ENCODE assay signal across 26 cellular contexts in the genomic region with DNA sequence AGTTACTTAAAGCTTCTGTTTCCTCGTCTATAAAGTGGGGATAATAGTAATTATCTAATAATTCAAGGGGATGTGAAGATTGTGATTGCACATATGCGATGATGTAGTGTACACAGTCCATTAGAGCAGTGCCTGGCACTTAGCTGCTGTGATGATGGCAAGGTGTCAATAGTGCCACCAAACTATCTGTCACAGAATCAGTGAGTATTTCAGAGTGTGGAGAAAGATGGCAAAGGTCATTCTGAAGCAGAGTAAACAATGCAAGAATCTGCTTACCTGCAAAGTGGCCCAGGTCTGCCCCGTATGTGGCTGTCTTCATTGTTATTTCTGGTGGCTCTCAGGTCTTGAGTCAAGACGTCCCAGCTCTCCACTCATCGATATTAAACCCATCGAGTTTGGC. TPM values are rescaled to one million over a fixed set of nuclear protein-coding genes. Genes with fewer than 3 reads are reported as not detected.
DNase-seq lines count a peak whose midpoint lies in the region; ATAC-seq, FAIRE-seq and TF ChIP-seq lines count a peak whose summit lies in the region.
"Had no signal": no experiment of that assay in that cellular context is flagged by ENCODE, and none has a peak within 500 bp of the region (broad histone marks: within the 10 kb centered on the region; RNA-seq: fewer than 3 reads in every experiment).

No MANE protein-coding gene starts in this region.

- H3K9me2 ChIP-seq in SK-N-SH: no peaks in the 10 kb centered on the region

- H4K20me1 ChIP-seq in HepG2 (ENCODE audit: insufficient read depth, low read length): no peaks in the 10 kb centered on the region
- H4K20me1 ChIP-seq in SK-N-SH (ENCODE audit: insufficient read depth): no peaks in the 10 kb centered on the region

- POLR2A ChIA-PET in WTC11 (lab: Charles Lee) (no interaction called here), HepG2 (lab: Yijun Ruan, JAX) (interaction anchor here (1.6 kb wide), 1 partner anchor 88 kb away, joined by 4 read pairs; no protein-coding TSS in a partner anchor), SK-N-SH (lab: Yijun Ruan, JAX) (no interaction called here)

- BruUV-seq in HepG2 (replicated peaks; lab: Mats Ljungman, UMichigan): no TSS peak

- H3K27me3 ChIP-seq in HepG2 (ENCODE audit: control insufficient read depth in 1 of 2, insufficient read depth in 2 of 2, low read length in 2 of 2): 0 out of 5 replicates have a peak, but pooled peaks cover 0 to 4% of the 10 kb centered on the region in 2 experiments
- H3K27me3 ChIP-seq in subcutaneous abdominal adipose tissue (ENCODE audit: control insufficient read depth in 5 of 5, insufficient read depth in 4 of 5, low read length in 5 of 5): no peaks in the 10 kb centered on the region
- no peaks in the 10 kb centered on the region for H3K27me3 ChIP-seq in SK-N-SH (ENCODE audit: insufficient read depth)
- H3K27me3 ChIP-seq: BE2C had no signal

- ATAC-seq in WTC11 (no peak), HepG2 (peak; percentile 33), Right ventricle myocardium inferior (no peak)
- ATAC-seq: Panc1, SK-N-SH treated with all-trans-retinoic acid at 6 μM for 48 hours had no signal

- intact Hi-C loops in HepG2 (cut with micrococcal nuclease; ENCODE audit: unreplicated experiment) (no loop called here), Right ventricle myocardium inferior (cut with DNase I) (no loop called here)

- in situ Hi-C loops in HepG2 (cut with HindIII; ENCODE audit: extremely low pct_ligation_motif_present, low pct_unique_long_range_greater_than_20kb): no loop called here

- H3K4me3 ChIP-seq in HepG2 (replicated peaks in 1 of 3; ENCODE audit: insufficient read depth in 1 of 3, low read depth in 2 of 3, low read length in 3 of 3): no peak overlapping the region
- H3K4me3 ChIP-seq in subcutaneous abdominal adipose tissue (ENCODE audit: low read depth in 1 of 5, low read length in 5 of 5): no peak overlapping the region
- H3K4me3 ChIP-seq in SK-N-SH (ENCODE audit: low read depth in 2 of 2, low read length in 1 of 2): no peak overlapping the region

- H2AFZ ChIP-seq in HepG2 (ENCODE audit: low read length) (no peak overlapping the region), SK-N-SH (ENCODE audit: low read depth) (no peak overlapping the region)

- H3K4me1 Mint-ChIP-seq in WTC11: peaks cover 19% of the 10 kb centered on the region
- H3K4me1 Mint-ChIP-seq in activated naive CD8-positive, alpha-beta T cell treated with anti-CD3 and anti-CD28 coated beads for 36 hours: no peaks in the 10 kb centered on the region
- H3K4me1 Mint-ChIP-seq: CD4-positive, CD25-positive, alpha-beta regulatory T cell had no signal

- H3F3A ChIP-seq in SK-N-SH (replicated peaks; ENCODE audit: insufficient read depth): no peaks in the 10 kb centered on the region

- H3K27ac Mint-ChIP-seq in WTC11: peak overlapping the region; percentile 48; the same call in 1 of the 2 replicates
- no peak overlapping the region for H3K27ac Mint-ChIP-seq in activated naive CD8-positive, alpha-beta T cell treated with anti-CD3 and anti-CD28 coated beads for 36 hours
- H3K27ac Mint-ChIP-seq: CD4-positive, CD25-positive, alpha-beta regulatory T cell had no signal

- H3K9ac ChIP-seq in HepG2 (ENCODE audit: insufficient read depth, low read depth, low read length): no peak overlapping the region
- no peak overlapping the region for H3K9ac ChIP-seq in subcutaneous abdominal adipose tissue (ENCODE audit: low read length in 5 of 5)
- H3K9ac ChIP-seq in SK-N-SH: no peak overlapping the region

- H3K36me3 Mint-ChIP-seq in WTC11: peaks cover 6% of the 10 kb centered on the region; the same call in 1 of the 2 replicates
- no peaks in the 10 kb centered on the region for H3K36me3 Mint-ChIP-seq in activated naive CD8-positive, alpha-beta T cell treated with anti-CD3 and anti-CD28 coated beads for 36 hours
- H3K36me3 Mint-ChIP-seq: CD4-positive, CD25-positive, alpha-beta regulatory T cell had no signal

- no peak overlapping the region for H3K4me2 ChIP-seq in HepG2 (ENCODE audit: low read depth, low read length)
- H3K4me2 ChIP-seq in SK-N-SH: no peak overlapping the region

- CTCF ChIA-PET in WTC11 (lab: Charles Lee): interaction anchor here (1.0 kb wide), 1 partner anchor 97 kb away, joined by 3 read pairs; no protein-coding TSS in a partner anchor
- CTCF ChIA-PET in HepG2 (lab: Yijun Ruan, JAX; ENCODE audit: low intra/inter-chr PET ratio, low total read pairs): interaction anchor here (1.4 to 5.4 kb wide), 2 partner anchors 97 kb away, joined by 3 to 87 read pairs; no protein-coding TSS in a partner anchor
- CTCF ChIA-PET in SK-N-SH (lab: Yijun Ruan, JAX): interaction anchor here (1.1 kb wide), 1 partner anchor 320 kb away, joined by 4 read pairs; no protein-coding TSS in a partner anchor

- TF ChIP-seq CTCF in C4-2B (conservative IDR thresholded peaks at IDR 0.05) (no peak), WTC11 (IDR thresholded peaks at IDR 0.05) (no peak), HepG2 (CRISPR knock-in tag; IDR thresholded peaks at IDR 0.05) (no peak), SK-N-SH (IDR thresholded peaks at IDR 0.05) (no peak)

- TF ChIP-seq POLR2A in HepG2 (IDR thresholded peaks at IDR 0.05; ENCODE audit: insufficient read depth in 1 of 2, low read depth in 2 of 2, low read length in 2 of 2): no peak

- H3K4me1 ChIP-seq in HepG2 (ENCODE audit: insufficient read depth, low read length) (peaks cover 32% of the 10 kb centered on the region), subcutaneous abdominal adipose tissue (ENCODE audit: control insufficient read depth in 5 of 5, insufficient read depth in 5 of 5, low read length in 5 of 5) (peaks cover 0 to 25% (median 20%) of the 10 kb centered on the region in 5 donors), SK-N-SH (ENCODE audit: control insufficient read depth in 1 of 2, insufficient read depth in 2 of 2, low read depth in 1 of 2, low read length in 1 of 2) (no peaks in the 10 kb centered on the region)
- H3K4me1 ChIP-seq: BE2C had no signal

- FAIRE-seq in HepG2 (lab: Jason Lieb, UNC): no peak
- FAIRE-seq: G401.6, HTR-8/SVneo had no signal

- H3K9me3 ChIP-seq in HepG2 (ENCODE audit: low read length) (no peaks in the 10 kb centered on the region), subcutaneous abdominal adipose tissue (ENCODE audit: control insufficient read depth in 5 of 5, low read length in 5 of 5) (no peaks in the 10 kb centered on the region), SK-N-SH (no peaks in the 10 kb centered on the region)
- H3K9me3 ChIP-seq: BE2C had no signal

- H3K27me3 Mint-ChIP-seq in WTC11 (ENCODE audit: low read depth): no peaks in the 10 kb centered on the region
- peaks cover 14% of the 10 kb centered on the region for H3K27me3 Mint-ChIP-seq in activated naive CD8-positive, alpha-beta T cell treated with anti-CD3 and anti-CD28 coated beads for 36 hours
- H3K27me3 Mint-ChIP-seq: CD4-positive, CD25-positive, alpha-beta regulatory T cell had no signal

- H3K9me3 Mint-ChIP-seq in WTC11: peaks cover 4% of the 10 kb centered on the region
- H3K9me3 Mint-ChIP-seq in activated naive CD8-positive, alpha-beta T cell treated with anti-CD3 and anti-CD28 coated beads for 36 hours: no peaks in the 10 kb centered on the region

- WGBS in HepG2 (ENCODE audit: low lambda C conversion rate): 42% methylated on average over 6 of the region's 6 CpGs
- 64% methylated on average over 6 of the region's 6 CpGs for WGBS in SK-N-SH (ENCODE audit: low lambda C conversion rate)

- H3K79me2 ChIP-seq in HepG2 (ENCODE audit: insufficient read depth, low read length) (no peaks in the 10 kb centered on the region), SK-N-SH (ENCODE audit: insufficient read depth) (no peaks in the 10 kb centered on the region)

- H3K36me3 ChIP-seq in HepG2 (replicated peaks in 1 of 2; ENCODE audit: control insufficient read depth in 1 of 2, insufficient read depth in 2 of 2, low read length in 2 of 2): no peaks in the 10 kb centered on the region
- no peaks in the 10 kb centered on the region for H3K36me3 ChIP-seq in subcutaneous abdominal adipose tissue (ENCODE audit: control insufficient read depth in 5 of 5, insufficient read depth in 5 of 5, low read length in 5 of 5)
- H3K36me3 ChIP-seq in SK-N-SH (replicated peaks in 1 of 2; ENCODE audit: control insufficient read depth in 1 of 2, insufficient read depth in 2 of 2, low read length in 1 of 2): no peaks in the 10 kb centered on the region
- H3K36me3 ChIP-seq: BE2C had no signal

- TF ChIP-seq EP300 in HepG2 (IDR thresholded peaks at IDR 0.05; ENCODE audit: low read depth in 2 of 2, low read length in 2 of 2) (no peak), HepG2 (CRISPR knock-in tag; IDR thresholded peaks at IDR 0.05; ENCODE audit: borderline replicate concordance) (no peak), SK-N-SH (IDR thresholded peaks at IDR 0.05; ENCODE audit: borderline replicate concordance in 1 of 2, low read depth in 1 of 2, low read length in 1 of 2) (no peak)

- DNase-seq in WTC11 (ENCODE audit: low spot score) (no peak), HepG2 (ENCODE audit: low spot score) (no peak), Right ventricle myocardium inferior (ENCODE audit: missing footprints) (no peak), SK-N-SH (no peak), DMS53 treated with DMSO at 0.1 percent for 48 hours (lab: John Stamatoyannopoulos, UW; ENCODE audit: unreplicated experiment) (no peak)
- DNase-seq in activated naive CD8-positive, alpha-beta T cell treated with anti-CD3 and anti-CD28 coated beads for 36 hours: no peak
- DNase-seq: BE2C; CD4-positive, CD25-positive, alpha-beta regulatory T cell; DMS53; H7; KBM-7; NCI-H1105 treated with DMSO at 0.1 percent for 48 hours; NCI-H1694; NCI-H2029 treated with DMSO at 0.1 percent for 48 hours; NCI-H446 treated with DMSO at 0.1 percent for 48 hours; NCI-H526; NCI-H82 had no signal

- H3K27ac ChIP-seq in C4-2B: peak overlapping the region; percentile 73
- H3K27ac ChIP-seq in HepG2 (ENCODE audit: extremely low read length, insufficient read depth, low read length): no peak overlapping the region
- H3K27ac ChIP-seq in subcutaneous abdominal adipose tissue (ENCODE audit: low read depth, low read length): peak overlapping the region; percentile 77
- H3K27ac ChIP-seq in SK-N-SH (ENCODE audit: low read depth in 2 of 2, low read length in 1 of 2): no peak overlapping the region
- H3K27ac ChIP-seq: 22Rv1 had no signal

- H3K4me3 Mint-ChIP-seq in WTC11: no peak overlapping the region
- H3K4me3 Mint-ChIP-seq in activated naive CD8-positive, alpha-beta T cell treated with anti-CD3 and anti-CD28 coated beads for 36 hours: no peak overlapping the region
- H3K4me3 Mint-ChIP-seq: CD4-positive, CD25-positive, alpha-beta regulatory T cell had no signal

- no peak for TF ChIP-seq RAD21 in HepG2 (CRISPR knock-in tag; IDR thresholded peaks at IDR 0.05)
- no peak for TF ChIP-seq RAD21 in SK-N-SH (IDR thresholded peaks at IDR 0.05; ENCODE audit: low read length)

RNA-seq across cellular contexts. Expression of gene SYT17, which starts 15.1 kb away (rescaled TPM):
- total RNA-seq in WTC11 (2021) (5.5 to 6.8 TPM (median 6.3 TPM) in 3 replicates), HepG2 (2016; rRNA removed; fragmentation: Illumina TruSeq; extraction: Trizol) (0.14 TPM in 1 of 2 replicates, not detected in the other), Right ventricle myocardium inferior (0.54 TPM)
- total RNA-seq in HepG2 (2016; cell fraction: cytosol; rRNA removed; fragmentation: Illumina TruSeq; extraction: Trizol; ENCODE audit: low read depth): not detected in 2 replicates
- total RNA-seq in HepG2 (2016; cell fraction: insoluble cytoplasmic fraction; rRNA removed; fragmentation: Illumina TruSeq; extraction: Trizol): not detected in 2 replicates
- not detected in 2 replicates for total RNA-seq in HepG2 (2016; cell fraction: membrane; rRNA removed; fragmentation: Illumina TruSeq; extraction: Trizol)
- total RNA-seq in HepG2 (2016; cell fraction: nucleus; rRNA removed; fragmentation: Illumina TruSeq; extraction: Trizol): 0.34 TPM in 1 of 2 replicates, not detected in the other
- polyA plus RNA-seq in HepG2 (2011; rRNA removed) (0.44 and 0.85 TPM in 2 replicates), SK-N-SH (2012; rRNA removed) (0.21 and 0.39 TPM in 2 replicates)
- 0.12 and 0.22 TPM in 2 replicates for polyA plus RNA-seq in HepG2 (2011; cell fraction: cytosol; rRNA removed)
- polyA plus RNA-seq in HepG2 (2011; cell fraction: nucleus; rRNA removed): 0.50 and 1.0 TPM in 2 replicates
- polyA plus RNA-seq in HepG2 (2012): 0.07 TPM in 1 of 2 replicates, not detected in the other
- polyA plus RNA-seq in HepG2 (2016; cell fraction: cytosol; fragmentation: Illumina TruSeq; extraction: Trizol; ENCODE audit: low read depth): 0.08 TPM in 1 of 2 replicates, not detected in the other
- not detected in 2 replicates for polyA plus RNA-seq in HepG2 (2016; cell fraction: insoluble cytoplasmic fraction; fragmentation: Illumina TruSeq; extraction: Trizol; ENCODE audit: low read depth)
- 0.16 TPM in 1 of 2 replicates, not detected in the other for polyA plus RNA-seq in HepG2 (2016; cell fraction: membrane; fragmentation: Illumina TruSeq; extraction: Trizol; ENCODE audit: low read depth)
- 0.67 TPM in 1 of 2 replicates, not detected in the other for polyA plus RNA-seq in HepG2 (2016; cell fraction: nucleus; fragmentation: Illumina TruSeq; extraction: Trizol; ENCODE audit: insufficient read depth, low read depth)
- polyA minus RNA-seq in HepG2 (2011; rRNA and poly(A)+ RNA removed; ENCODE audit: low replicate concordance): 0.56 and 0.72 TPM in 2 replicates
- polyA minus RNA-seq in HepG2 (2011; cell fraction: cytosol; rRNA and poly(A)+ RNA removed): not detected in 2 replicates
- 0.13 and 1.1 TPM in 2 replicates for polyA minus RNA-seq in HepG2 (2011; cell fraction: nucleus; rRNA and poly(A)+ RNA removed)
- under 1 TPM in 1 of 2 experiments, not detected in 1; 0.14 TPM for total RNA-seq in activated naive CD8-positive, alpha-beta T cell treated with anti-CD3 and anti-CD28 coated beads for 36 hours
- polyA plus RNA-seq in SK-N-SH (2012; cell fraction: cytosol; rRNA removed): 0.23 and 0.33 TPM in 2 replicates
- polyA plus RNA-seq in SK-N-SH (2012; cell fraction: nucleus; rRNA removed): 0.50 and 0.66 TPM in 2 replicates
- total RNA-seq: CD4-positive, CD25-positive, alpha-beta regulatory T cell; LHCN-M2; MCF 10A had no signal

Comparison
In these comparisons a context has a peak if more than half of its experiments do, and no peak if none do; other contexts are left out.
1. H3K27ac ChIP-seq: peak in C4-2B (single experiment) and subcutaneous abdominal adipose tissue (single experiment); none in HepG2 (single experiment) and SK-N-SH (0 of 2).